ENCODE assay signal across 24 cellular contexts in the genomic region with DNA sequence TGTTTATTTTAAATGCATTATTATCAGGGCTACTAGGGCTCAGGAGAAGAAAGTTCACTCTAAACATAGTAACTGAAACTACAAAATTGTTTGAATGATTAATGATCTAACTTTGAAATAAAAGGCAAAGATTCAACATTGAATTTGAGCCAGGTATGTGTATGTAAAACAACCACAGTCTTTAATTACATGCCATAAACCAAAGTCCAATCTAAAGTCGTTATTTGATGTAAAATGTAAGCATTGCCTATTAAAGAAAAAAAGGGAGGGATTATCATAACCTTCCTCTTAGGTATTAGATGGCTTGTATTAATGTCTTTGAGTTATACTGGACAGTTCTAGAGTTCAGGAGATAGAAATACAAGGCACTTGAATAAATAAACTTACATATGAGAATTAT.
"Had no signal": no experiment of that assay in that cellular context is flagged by ENCODE, and none has a peak within 500 bp of the region (broad histone marks: within the 10 kb centered on the region; RNA-seq: fewer than 3 reads in every experiment).

No MANE protein-coding gene starts in this region.

- H3K27me3 ChIP-seq: pancreas, spleen, tibial nerve, uterus had no signal

- H3K4me3 ChIP-seq: left ventricle myocardium inferior, lung, pancreas, prostate gland, skin epidermis, spleen, tibial nerve, uterus had no signal

- H3K27ac ChIP-seq: left ventricle myocardium inferior, pancreas, prostate gland, skin epidermis, spleen, tibial nerve, uterus had no signal

- FAIRE-seq: pancreas had no signal

- H3K9me3 ChIP-seq: pancreas, prostate gland, uterus had no signal

- H3K36me3 ChIP-seq: left ventricle myocardium inferior, pancreas, prostate gland, spleen, tibial nerve, uterus had no signal

- H3K4me1 ChIP-seq: pancreas, prostate gland, spleen, tibial nerve, uterus had no signal

- ATAC-seq: naive thymus-derived CD8-positive, alpha-beta T cell; pancreas; right cardiac atrium; sciatic nerve; stimulated activated memory B cell treated with anti-CD40 and anti-IgM and Interleukin-4, amounts not matched to agents 10 μg/mL and 1 μg/mL and 100 μg/mL, for 72 hours; stimulated activated naive CD8-positive, alpha-beta T cell treated with anti-CD3 and anti-CD28 coated beads, Interleukin-15, amount 100 ng/mL, for 72 hours had no signal

- DNase-seq: hippocampal formation; kidney; left ventricle myocardium inferior; mesendoderm; midbrain; naive thymus-derived CD8-positive, alpha-beta T cell; nucleus accumbens; pancreas; posterior cingulate gyrus; retina; right cardiac atrium; spleen; stimulated activated CD4-positive, alpha-beta T cell treated with anti-CD3 and anti-CD28 coated beads, Interleukin-4, amount 100 ng/mL, for 4 hours; stimulated activated CD8-positive, alpha-beta memory T cell treated with anti-CD3 and anti-CD28 coated beads, Interleukin-4, amount 100 ng/mL, for 48 hours; stimulated activated naive CD4-positive, alpha-beta T cell treated with Interleukin-2 at 50 U/mL for 16 hours; stimulated activated naive CD8-positive, alpha-beta T cell treated with anti-CD3 and anti-CD28 coated beads, Interleukin-15, amount 100 ng/mL, for 72 hours; substantia nigra; uterus had no signal
